8 cellular contexts compared by ENCODE assay signal in the genomic region with DNA sequence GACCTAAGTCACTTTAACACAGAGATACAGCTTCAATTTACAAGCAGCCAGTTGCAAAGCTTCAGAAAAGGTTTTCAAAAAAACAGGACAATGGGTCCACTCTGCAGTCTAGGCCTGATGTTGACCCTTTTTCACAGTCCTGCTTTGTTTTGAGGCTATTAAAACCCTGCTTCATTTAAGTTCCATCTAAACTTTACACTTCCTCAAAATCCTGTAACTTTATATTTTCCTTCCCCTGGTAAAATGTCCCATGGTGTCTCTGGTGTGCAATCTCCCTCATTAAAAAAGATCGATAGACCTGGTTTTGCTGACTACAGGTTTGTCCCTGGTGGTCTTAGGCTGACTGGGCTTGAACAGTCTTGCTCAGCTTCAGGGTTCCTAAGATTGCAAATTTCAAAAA. TPM values are rescaled to one million over a fixed set of nuclear protein-coding genes. Genes with fewer than 3 reads are reported as not detected.
DNase-seq lines count a peak whose midpoint lies in the region; ATAC-seq, FAIRE-seq and TF ChIP-seq lines count a peak whose summit lies in the region.

No MANE protein-coding gene starts in this region.

- peaks cover 4% of the 10 kb centered on the region; the same call in 1 of the 2 replicates for H3K4me1 ChIP-seq in GM23248 (ENCODE audit: insufficient read depth)

- H3K79me2 ChIP-seq in GM23248 (ENCODE audit: insufficient read depth): peaks cover 10% of the 10 kb centered on the region

- no peaks in the 10 kb centered on the region for H3K9me3 ChIP-seq in GM23248 (ENCODE audit: low read depth)

- no peak for FAIRE-seq in HTR-8/SVneo (lab: Jason Lieb, UNC)

- in situ Hi-C loops in GM23248 (cut with MboI): no loop called here

- H3F3A ChIP-seq in GM23248 (ENCODE audit: insufficient read depth): peaks cover 15% of the 10 kb centered on the region; the same call in 1 of the 2 replicates

- no peaks in the 10 kb centered on the region for H3K27me3 ChIP-seq in GM23248 (replicated peaks; ENCODE audit: insufficient read depth)

- no peaks in the 10 kb centered on the region for H3K9me2 ChIP-seq in GM23248 (ENCODE audit: insufficient read depth)

- peak overlapping the region; percentile 78 for H3K4me2 ChIP-seq in GM23248 (ENCODE audit: unreplicated experiment)

- no peaks in the 10 kb centered on the region for H4K20me1 ChIP-seq in GM23248 (ENCODE audit: insufficient read depth)

- DNase-seq in GM23248 (no peak), foreskin fibroblast (no peak), skeletal muscle cell (ENCODE audit: low read depth) (no peak), HTR-8/SVneo (ENCODE audit: insufficient read length, low spot score) (no peak), head of caudate nucleus (no peak), cerebellum (ENCODE audit: low spot score) (no peak)

- peak overlapping the region; percentile 87 for H3K9ac ChIP-seq in GM23248

- H3K27ac ChIP-seq in GM23248: no peak overlapping the region
- H3K27ac ChIP-seq in VCaP: peak overlapping the region; percentile 87

- WGBS in GM23248 (ENCODE audit: low coverage in 1 of 2, low lambda C conversion rate in 2 of 2, missing lambda C conversion rate in 2 of 2), 2 experiments: 97 to 100% methylated on average over 1 of the region's 1 CpG

- no peak for TF ChIP-seq CTCF in VCaP (conservative IDR thresholded peaks at IDR 0.05)
- TF ChIP-seq CTCF in foreskin fibroblast (IDR thresholded peaks at IDR 0.05; ENCODE audit: low read depth, low read length): no peak

- intact Hi-C loops in head of caudate nucleus (cut with DNase I): loop anchor here (2.0 to 10.0 kb wide), 2 partner anchors 73 to 137 kb away; a partner anchor contains a TSS

- H3K36me3 ChIP-seq in GM23248 (ENCODE audit: low read depth): no peaks in the 10 kb centered on the region

- peak overlapping the region; percentile 82 for H3K4me3 ChIP-seq in GM23248
- peak overlapping the region; percentile 74 to 96 for H3K4me3 ChIP-seq in foreskin fibroblast (ENCODE audit: low read depth in 1 of 2, low read length in 2 of 2)
- H3K4me3 ChIP-seq in skeletal muscle cell (ENCODE audit: low read depth, low read length): peak overlapping the region; percentile 66

- no peak for ATAC-seq in GM19452 (IDR thresholded peaks at IDR 0.05; ENCODE audit: unreplicated experiment)

- peak overlapping the region; percentile 93 for H2AFZ ChIP-seq in GM23248

RNA-seq across cellular contexts. Expression of a gene that starts 5.1 kb away (rescaled TPM):
- total RNA-seq in GM23248 (2014; rRNA removed; shearing (Covaris generic)): 148 and 220 TPM in 2 replicates
- polyA plus RNA-seq in GM23248 (2016; fragmentation: Nextera tagmentation; extraction: Ambion mirVana): 431 and 456 TPM in 2 replicates
- total RNA-seq in cerebellum: 111 TPM

RNA-seq across cellular contexts. Expression of a gene that starts 24.9 kb away (rescaled TPM):
- total RNA-seq in GM23248 (2014; rRNA removed; shearing (Covaris generic)): 3.2 and 4.4 TPM in 2 replicates
- polyA plus RNA-seq in GM23248 (2016; fragmentation: Nextera tagmentation; extraction: Ambion mirVana): 2.0 and 2.3 TPM in 2 replicates
- 10.1 TPM for total RNA-seq in cerebellum

RNA-seq across cellular contexts. Expression of a gene that starts 53.8 kb away (rescaled TPM):
- total RNA-seq in GM23248 (2014; rRNA removed; shearing (Covaris generic)): 0.32 and 0.63 TPM in 2 replicates
- polyA plus RNA-seq in GM23248 (2016; fragmentation: Nextera tagmentation; extraction: Ambion mirVana): 0.42 and 0.86 TPM in 2 replicates
- 12.5 TPM for total RNA-seq in cerebellum
